8 cellular contexts compared by ENCODE assay signal in genomic region chr2:72973566-72974435, GRCh38. TPM values are rescaled to one million over a fixed set of nuclear protein-coding genes. Genes with fewer than 3 reads are reported as not detected.
DNase-seq lines count a peak whose midpoint lies in the region; ATAC-seq and TF ChIP-seq lines count a peak whose summit lies in the region.

No MANE protein-coding gene starts in this region.

- H3K36me3 ChIP-seq in hepatocyte (replicated peaks; ENCODE audit: insufficient read depth, low read depth) = no peaks in the 10 kb centered on the region

- H4K20me1 ChIP-seq in hepatocyte (ENCODE audit: insufficient read depth, poor library complexity, severe bottlenecking) = no peaks in the 10 kb centered on the region

- H3K79me2 ChIP-seq in hepatocyte = no peaks in the 10 kb centered on the region

- DNase-seq in ELF-1 (ENCODE audit: low read depth, low spot score) (peak; percentile 76), RKO (ENCODE audit: low spot score) (peak; percentile 72), amniotic stem cell (lab: John Stamatoyannopoulos, UW) (peak; percentile 3), hepatocyte (ENCODE audit: low spot score) (peak; percentile 77), cerebellar nuclear complex (lab: John Stamatoyannopoulos, UW) (no peak)
- peak; percentile 51 for DNase-seq in Jurkat, Clone E6-1 (ENCODE audit: low read depth, low spot score)
- peak; percentile 39 for DNase-seq in stimulated activated CD4-positive, alpha-beta T cell treated with anti-CD3 and anti-CD28 coated beads, Interleukin-1b, Interleukin-23, amount 100 ng/mL, for 48 hours

- 56% methylated on average over 12 of the region's 12 CpGs for WGBS in hepatocyte (ENCODE audit: low lambda C conversion rate, missing lambda C conversion rate)

- no peak overlapping the region for H3K27ac ChIP-seq in hepatocyte

- no peaks in the 10 kb centered on the region for H3K9me3 ChIP-seq in hepatocyte (ENCODE audit: low read depth)

- TF ChIP-seq CTCF in hepatocyte (IDR thresholded peaks at IDR 0.05; ENCODE audit: poor library complexity) = peak; percentile 67

- H3K4me1 ChIP-seq in hepatocyte (ENCODE audit: insufficient read depth) = no peaks in the 10 kb centered on the region

- ATAC-seq in GM21526 (IDR thresholded peaks at IDR 0.05; ENCODE audit: low FRiP score, unreplicated experiment) = peak; percentile 72

- no peaks in the 10 kb centered on the region for H3K27me3 ChIP-seq in hepatocyte

- no peak overlapping the region for H2AFZ ChIP-seq in hepatocyte

- H3K9me2 ChIP-seq in hepatocyte (replicated peaks; ENCODE audit: insufficient read depth) = no peaks in the 10 kb centered on the region

- H3K4me3 ChIP-seq in Jurkat, Clone E6-1 (ENCODE audit: low read length) = no peak overlapping the region
- no peak overlapping the region for H3K4me3 ChIP-seq in hepatocyte

- H3K4me2 ChIP-seq in hepatocyte = no peak overlapping the region

RNA-seq across cellular contexts. Expression of gene EMX1, which starts 56.5 kb away (rescaled TPM):
- polyA plus RNA-seq in Jurkat, Clone E6-1 (2012; ENCODE audit: insufficient read depth, insufficient read length) = 8.9 TPM
- total RNA-seq in hepatocyte = 0.12 and 1.2 TPM in 2 replicates
- polyA plus RNA-seq in hepatocyte = 0.16 and 0.34 TPM in 2 replicates

Comparison
In these comparisons a context has a peak if more than half of its experiments do, and no peak if none do; other contexts are left out.
1. DNase-seq: peak in ELF-1 (single experiment), Jurkat, Clone E6-1 (single experiment), RKO (single experiment), amniotic stem cell (single experiment), hepatocyte (single experiment) and stimulated activated CD4-positive, alpha-beta T cell treated with anti-CD3 and anti-CD28 coated beads, Interleukin-1b, Interleukin-23, amount 100 ng/mL, for 48 hours (single experiment); none in cerebellar nuclear complex (0 of 2).